ENCODE assay signal across 8 cellular contexts in genomic region chr16:3131755-3132377, GRCh38. TPM values are rescaled to one million over a fixed set of nuclear protein-coding genes. Genes with fewer than 3 reads are reported as not detected.
DNase-seq lines count a peak whose midpoint lies in the region; ATAC-seq, FAIRE-seq and TF ChIP-seq lines count a peak whose summit lies in the region.
"Had no signal": no experiment of that assay in that cellular context is flagged by ENCODE, and none has a peak within 500 bp of the region (broad histone marks: within the 10 kb centered on the region; RNA-seq: fewer than 3 reads in every experiment).

No MANE protein-coding gene starts in this region.

- no peak overlapping the region for H2AFZ ChIP-seq in KMS-11 (ENCODE audit: low read depth)
- H2AFZ ChIP-seq in endothelial cell of umbilical vein (ENCODE audit: low read depth, low read length): no peak overlapping the region
- no peak overlapping the region for H2AFZ ChIP-seq in smooth muscle cell (ENCODE audit: low read depth)

- intact Hi-C loops in endothelial cell of umbilical vein (cut with micrococcal nuclease): no loop called here

- BruUV-seq in endothelial cell of umbilical vein (replicated peaks; lab: Mats Ljungman, UMichigan): no TSS peak

- 82% methylated on average over 12 of the region's 12 CpGs for WGBS in smooth muscle cell (ENCODE audit: low lambda C conversion rate)

- H3K9me3 ChIP-seq in endothelial cell of umbilical vein (replicated peaks; ENCODE audit: control insufficient read depth, insufficient read depth, low read length) (no peaks in the 10 kb centered on the region), smooth muscle cell (replicated peaks; ENCODE audit: low read depth) (no peaks in the 10 kb centered on the region)

- H3K4me3 ChIP-seq in KMS-11 (IDR thresholded peaks at IDR 0.05; ENCODE audit: insufficient read depth, low read depth, low read length): no peak overlapping the region
- no peak overlapping the region for H3K4me3 ChIP-seq in WI38 (ENCODE audit: low read depth, low read length)
- no peak overlapping the region for H3K4me3 ChIP-seq in endothelial cell of umbilical vein (replicated peaks in 1 of 3; ENCODE audit: insufficient read depth in 1 of 3, low read depth in 1 of 3, low read length in 3 of 3)
- no peak overlapping the region for H3K4me3 ChIP-seq in smooth muscle cell

- ATAC-seq in HG03108 (IDR thresholded peaks at IDR 0.05; ENCODE audit: unreplicated experiment) (no peak), GM18858 (IDR thresholded peaks at IDR 0.05; ENCODE audit: unreplicated experiment) (no peak)

- dilution Hi-C loops in endothelial cell of umbilical vein (cut with MboI; ENCODE audit: extremely low pct_ligation_motif_present, low sequenced_read_pairs): no loop called here

- peak; percentile 26 for FAIRE-seq in endothelial cell of umbilical vein (lab: Jason Lieb, UNC)

- H3K9me1 ChIP-seq in endothelial cell of umbilical vein (replicated peaks; ENCODE audit: control insufficient read depth, extremely low read depth, insufficient read depth, low read length): no peaks in the 10 kb centered on the region

- H4K20me1 ChIP-seq in KMS-11 (ENCODE audit: insufficient read depth) (no peaks in the 10 kb centered on the region), endothelial cell of umbilical vein (replicated peaks; ENCODE audit: control insufficient read depth, extremely low read depth, insufficient read depth, low read length) (no peaks in the 10 kb centered on the region), smooth muscle cell (ENCODE audit: low read depth) (peaks cover 8% of the 10 kb centered on the region)

- H3K4me2 ChIP-seq in KMS-11: no peak overlapping the region
- no peak overlapping the region for H3K4me2 ChIP-seq in endothelial cell of umbilical vein (ENCODE audit: insufficient read depth, low read length)
- H3K4me2 ChIP-seq in smooth muscle cell: no peak overlapping the region

- H3K27ac ChIP-seq in KMS-11 (no peak overlapping the region), endothelial cell of umbilical vein (ENCODE audit: insufficient read depth, low read depth, low read length) (no peak overlapping the region), smooth muscle cell (ENCODE audit: low read depth) (no peak overlapping the region)

- H3K36me3 ChIP-seq in KMS-11 (ENCODE audit: insufficient read depth): no peaks in the 10 kb centered on the region
- H3K36me3 ChIP-seq in endothelial cell of umbilical vein (ENCODE audit: control insufficient read depth in 2 of 2, extremely low read depth in 1 of 2, insufficient read depth in 2 of 2, low read length in 2 of 2): peaks cover 4% of the 10 kb centered on the region in 2 experiments
- H3K36me3 ChIP-seq in smooth muscle cell (ENCODE audit: low read depth): no peaks in the 10 kb centered on the region

- DNase-seq in ELF-1 (ENCODE audit: low read depth, low spot score) (peak; percentile 82), endothelial cell of umbilical vein (ENCODE audit: low read depth, low spot score) (peak; percentile 48), smooth muscle cell (lab: John Stamatoyannopoulos, UW; ENCODE audit: unreplicated experiment) (no peak)

- CTCF ChIA-PET in endothelial cell of umbilical vein (lab: Charles Lee): interaction anchor here (0.5 to 2.8 kb wide), 10 partner anchors 9 to 73 kb away, joined by 3 to 16 read pairs (median 3); no protein-coding TSS in a partner anchor

- H3K9ac ChIP-seq in KMS-11 (no peak overlapping the region), endothelial cell of umbilical vein (replicated peaks; ENCODE audit: extremely low read depth, insufficient read depth, low read length) (no peak overlapping the region), smooth muscle cell (ENCODE audit: low read depth) (no peak overlapping the region)

- POLR2A ChIA-PET in endothelial cell of umbilical vein (lab: Charles Lee): no interaction called here

- H3K79me2 ChIP-seq in KMS-11 (ENCODE audit: insufficient read depth, low read depth) (peaks cover 21% of the 10 kb centered on the region), endothelial cell of umbilical vein (ENCODE audit: control insufficient read depth, insufficient read depth, low read length) (peaks cover 17% of the 10 kb centered on the region), smooth muscle cell (ENCODE audit: low read depth) (peaks cover 43% of the 10 kb centered on the region)

- peaks cover 8% of the 10 kb centered on the region for H3F3A ChIP-seq in smooth muscle cell (ENCODE audit: low read depth)

- no peak for TF ChIP-seq POLR2A in endothelial cell of umbilical vein (IDR thresholded peaks at IDR 0.05; ENCODE audit: low read depth, low read length)

- TF ChIP-seq CTCF in KMS-11 (conservative IDR thresholded peaks at IDR 0.05; ENCODE audit: low read depth, low read length) (peak; percentile 75), WI38 (IDR thresholded peaks at IDR 0.05; ENCODE audit: low read depth, low read length) (peak; percentile 52), endothelial cell of umbilical vein (IDR thresholded peaks at IDR 0.05; ENCODE audit: extremely low read depth in 1 of 2, insufficient read depth in 1 of 2, low read depth in 1 of 2, low read length in 2 of 2) (peak; percentile 67 to 74), smooth muscle cell (IDR thresholded peaks at IDR 0.05; ENCODE audit: borderline replicate concordance, insufficient read depth, poor library complexity, severe bottlenecking) (peak; percentile 40)

- H3K4me1 ChIP-seq in KMS-11 (ENCODE audit: low read depth, poor library complexity, severe bottlenecking): peaks cover 44% of the 10 kb centered on the region
- H3K4me1 ChIP-seq in endothelial cell of umbilical vein (ENCODE audit: control insufficient read depth, extremely low read depth, insufficient read depth, low read length): peaks cover 14% of the 10 kb centered on the region
- peaks cover 15% of the 10 kb centered on the region for H3K4me1 ChIP-seq in smooth muscle cell (ENCODE audit: low read depth)

- H3K27me3 ChIP-seq in KMS-11 (ENCODE audit: insufficient read depth, low read depth) (no peaks in the 10 kb centered on the region), endothelial cell of umbilical vein (ENCODE audit: control insufficient read depth in 2 of 2, insufficient read depth in 2 of 2, low read length in 2 of 2) (no peaks in the 10 kb centered on the region), smooth muscle cell (ENCODE audit: low read depth) (no peaks in the 10 kb centered on the region)

TF ChIP-seq in endothelial cell of umbilical vein, 7 proteins besides CTCF, POLR2A, EP300 and RAD21 (continues in another document):
- TF ChIP-seq GATA2 (IDR thresholded peaks at IDR 0.05; ENCODE audit: insufficient read depth, insufficient read length, low read depth, low read length): no peak
- TF ChIP-seq MAX (IDR thresholded peaks at IDR 0.05; ENCODE audit: insufficient read depth, insufficient read length): no peak
- TF ChIP-seq MYC (IDR thresholded peaks at IDR 0.05; ENCODE audit: low read depth, low read length): no peak
- no peak for TF ChIP-seq EZH2 (IDR thresholded peaks at IDR 0.05; ENCODE audit: borderline replicate concordance, low read depth, low read length, severe bottlenecking)
- no peak for TF ChIP-seq JUN (IDR thresholded peaks at IDR 0.05; ENCODE audit: borderline replicate concordance, insufficient read depth, insufficient read length, low read depth)

RNA-seq across cellular contexts. Expression of gene ZNF213, which starts 3.0 kb away (rescaled TPM):
- total RNA-seq in endothelial cell of umbilical vein: 8.0 and 9.8 TPM in 2 replicates
- polyA plus RNA-seq in endothelial cell of umbilical vein: 1.8 and 2.0 TPM in 2 replicates
- polyA plus RNA-seq in endothelial cell of umbilical vein (2011; cell fraction: cytosol; rRNA removed): 1.3 and 1.7 TPM in 2 replicates
- polyA plus RNA-seq in endothelial cell of umbilical vein (2011; cell fraction: nucleus; rRNA removed): 0.87 and 0.90 TPM in 2 replicates
- 6.0 and 6.4 TPM in 2 replicates for polyA plus RNA-seq in endothelial cell of umbilical vein (2012)
- 1.4 and 2.0 TPM in 2 replicates for polyA minus RNA-seq in endothelial cell of umbilical vein
- polyA minus RNA-seq in endothelial cell of umbilical vein (2011; cell fraction: cytosol; rRNA and poly(A)+ RNA removed): 3.5 TPM
- polyA minus RNA-seq in endothelial cell of umbilical vein (2011; cell fraction: nucleus; rRNA and poly(A)+ RNA removed): 0.72 and 1.5 TPM in 2 replicates
- total RNA-seq in smooth muscle cell: 4.4 and 9.2 TPM in 2 replicates
- 8.3 and 9.6 TPM in 2 replicates for polyA plus RNA-seq in smooth muscle cell

RNA-seq across cellular contexts. Expression of gene ZNF205, which starts 19.5 kb away (rescaled TPM):
- total RNA-seq in endothelial cell of umbilical vein: 15.5 and 18.5 TPM in 2 replicates
- polyA plus RNA-seq in endothelial cell of umbilical vein: 19.0 and 30.1 TPM in 2 replicates
- polyA plus RNA-seq in endothelial cell of umbilical vein (2011; cell fraction: cytosol; rRNA removed): 14.3 and 20.6 TPM in 2 replicates
- 15.3 and 16.2 TPM in 2 replicates for polyA plus RNA-seq in endothelial cell of umbilical vein (2011; cell fraction: nucleus; rRNA removed)
- 8.4 and 10.2 TPM in 2 replicates for polyA plus RNA-seq in endothelial cell of umbilical vein (2012)
- 5.1 and 6.5 TPM in 2 replicates for polyA minus RNA-seq in endothelial cell of umbilical vein
- polyA minus RNA-seq in endothelial cell of umbilical vein (2011; cell fraction: cytosol; rRNA and poly(A)+ RNA removed): 8.7 TPM
- 3.0 and 4.4 TPM in 2 replicates for polyA minus RNA-seq in endothelial cell of umbilical vein (2011; cell fraction: nucleus; rRNA and poly(A)+ RNA removed)
- total RNA-seq in smooth muscle cell: 7.2 and 7.9 TPM in 2 replicates
- polyA plus RNA-seq in smooth muscle cell: 11.9 and 12.8 TPM in 2 replicates

RNA-seq across cellular contexts. Expression of gene ZSCAN10, which starts 32.8 kb away (rescaled TPM):
- total RNA-seq in endothelial cell of umbilical vein: not detected in 2 replicates
- 0.08 TPM in 1 of 2 replicates, not detected in the other for polyA plus RNA-seq in endothelial cell of umbilical vein
- not detected in 2 replicates for polyA plus RNA-seq in endothelial cell of umbilical vein (2011; cell fraction: cytosol; rRNA removed)
- polyA plus RNA-seq in endothelial cell of umbilical vein (2011; cell fraction: nucleus; rRNA removed): not detected in 2 replicates
- polyA plus RNA-seq in endothelial cell of umbilical vein (2012): not detected in 2 replicates
- not detected in 2 replicates for polyA minus RNA-seq in endothelial cell of umbilical vein
- polyA minus RNA-seq in endothelial cell of umbilical vein (2011; cell fraction: cytosol; rRNA and poly(A)+ RNA removed): not detected
- not detected in 2 replicates for polyA minus RNA-seq in endothelial cell of umbilical vein (2011; cell fraction: nucleus; rRNA and poly(A)+ RNA removed)
- total RNA-seq in smooth muscle cell: not detected in 2 replicates
- polyA plus RNA-seq in smooth muscle cell: 0.30 TPM in 1 of 2 replicates, not detected in the other

RNA-seq across cellular contexts. Expression of gene OR1F1, which starts 56.1 kb away (rescaled TPM):
- total RNA-seq in endothelial cell of umbilical vein (not detected in 2 replicates), smooth muscle cell (not detected in 2 replicates)
- polyA plus RNA-seq in endothelial cell of umbilical vein (0.17 and 0.25 TPM in 2 replicates), smooth muscle cell (not detected in 2 replicates)
- 0.10 and 0.14 TPM in 2 replicates for polyA plus RNA-seq in endothelial cell of umbilical vein (2011; cell fraction: cytosol; rRNA removed)
- polyA plus RNA-seq in endothelial cell of umbilical vein (2011; cell fraction: nucleus; rRNA removed): not detected in 2 replicates
- 0.19 TPM in 1 of 2 replicates, not detected in the other for polyA plus RNA-seq in endothelial cell of umbilical vein (2012)
- polyA minus RNA-seq in endothelial cell of umbilical vein: 0.63 TPM in 1 of 2 replicates, not detected in the other
- not detected for polyA minus RNA-seq in endothelial cell of umbilical vein (2011; cell fraction: cytosol; rRNA and poly(A)+ RNA removed)
- polyA minus RNA-seq in endothelial cell of umbilical vein (2011; cell fraction: nucleus; rRNA and poly(A)+ RNA removed): not detected in 2 replicates
- total RNA-seq: T-helper 1 cell treated with Interleukin-12 subunit alpha and Interleukin-12 subunit beta and Interleukin-4 antibody, amounts not matched to agents 30 ng/mL and 1 ng/mL, for 36 hours had no signal
